In genomic region chr10:75398630-75399460, GRCh38 we compare ENCODE assay signal across 8 cellular contexts. TPM values are rescaled to one million over a fixed set of nuclear protein-coding genes. Genes with fewer than 3 reads are reported as not detected.
DNase-seq lines count a peak whose midpoint lies in the region; ATAC-seq, FAIRE-seq and TF ChIP-seq lines count a peak whose summit lies in the region.

No MANE protein-coding gene starts in this region.

- H3K27ac ChIP-seq in Panc1 (ENCODE audit: low read length): peak overlapping the region; percentile 65

- POLR2A ChIA-PET in Panc1 (lab: Charles Lee): interaction anchor here (0.6 to 0.7 kb wide), 3 partner anchors 38 to 1146 kb away, joined by 3 to 4 read pairs (median 3); no protein-coding TSS in a partner anchor

- H3K36me3 ChIP-seq in Panc1 (ENCODE audit: control insufficient read depth, insufficient read depth, low read length) (peaks cover 12% of the 10 kb centered on the region), neuron (ENCODE audit: insufficient read depth, low read length) (peaks cover 9% of the 10 kb centered on the region)

- H2AFZ ChIP-seq in neuron (ENCODE audit: low read depth, low read length): no peak overlapping the region

- H3K4me3 ChIP-seq in Panc1 (ENCODE audit: low read depth in 2 of 2, low read length in 2 of 2): peak overlapping the region; percentile 61
- peak overlapping the region; percentile 92 for H3K4me3 ChIP-seq in fibroblast of villous mesenchyme (ENCODE audit: low read depth, low read length)
- peak overlapping the region; percentile 85 for H3K4me3 ChIP-seq in neuron (ENCODE audit: low read length)

- no peak for FAIRE-seq in GM19239 (lab: Jason Lieb, UNC)

- CTCF ChIA-PET in Panc1 (lab: Charles Lee): interaction anchor here (0.6 to 1.6 kb wide), 6 partner anchors 88 to 905 kb away, joined by 3 to 7 read pairs (median 3); no protein-coding TSS in a partner anchor

- peak; percentile 1 for ATAC-seq in Panc1
- ATAC-seq in GM18868 (IDR thresholded peaks at IDR 0.05; ENCODE audit: unreplicated experiment): no peak
- ATAC-seq in HG03521 (IDR thresholded peaks at IDR 0.05; ENCODE audit: unreplicated experiment): no peak

- H3K27me3 ChIP-seq in Panc1 (ENCODE audit: control insufficient read depth, insufficient read depth, low read length) (peaks cover 17% of the 10 kb centered on the region), neuron (ENCODE audit: insufficient read depth, low read length) (no peaks in the 10 kb centered on the region)

- DNase-seq in AG08396 (ENCODE audit: low spot score) (peak; percentile 46), Panc1 (ENCODE audit: low read depth, low spot score) (no peak), fibroblast of villous mesenchyme (ENCODE audit: low read depth) (no peak), HPDE6-E6E7 (ENCODE audit: extremely low spot score) (no peak), GM19239 (ENCODE audit: insufficient read length, low spot score) (no peak)

- TF ChIP-seq CTCF in Panc1 (IDR thresholded peaks at IDR 0.05): no peak
- TF ChIP-seq CTCF in fibroblast of villous mesenchyme (IDR thresholded peaks at IDR 0.05; ENCODE audit: insufficient read depth, low read depth, low read length): no peak

- intact Hi-C loops in Panc1 (cut with micrococcal nuclease; ENCODE audit: unreplicated experiment): no loop called here

- no TSS peak for BruUV-seq in Panc1 (replicated peaks; lab: Mats Ljungman, UMichigan)

- in situ Hi-C loops in Panc1 (cut with HindIII; ENCODE audit: low pct_unique_long_range_greater_than_20kb, low sequenced_read_pairs): no loop called here

- H3K9me3 ChIP-seq in Panc1 (ENCODE audit: control insufficient read depth, insufficient read depth, low read depth, low read length): no peaks in the 10 kb centered on the region
- peaks cover 3% of the 10 kb centered on the region for H3K9me3 ChIP-seq in neuron (ENCODE audit: low read length)

- H3K4me1 ChIP-seq in Panc1 (ENCODE audit: control insufficient read depth, insufficient read depth, low read length) (peaks cover 16% of the 10 kb centered on the region), neuron (ENCODE audit: insufficient read depth, low read length) (peaks cover 13% of the 10 kb centered on the region)

RNA-seq across cellular contexts. Expression of gene ZNF503, which starts 2.7 kb away (rescaled TPM):
- total RNA-seq in Panc1 (2021; ENCODE audit: unreplicated experiment) (10.4 TPM), fibroblast of villous mesenchyme (7.8 and 11.9 TPM in 2 replicates)
- polyA plus RNA-seq in Panc1 (2012; ENCODE audit: insufficient read length): 9.0 TPM

RNA-seq across cellular contexts. Expression of gene LRMDA, which starts 32.6 kb away (rescaled TPM):
- 1.2 TPM for total RNA-seq in Panc1 (2021; ENCODE audit: unreplicated experiment)
- 1.4 TPM for polyA plus RNA-seq in Panc1 (2012; ENCODE audit: insufficient read length)
- total RNA-seq in fibroblast of villous mesenchyme: under 0.01 and 0.64 TPM in 2 replicates
